2 cellular contexts compared by ENCODE assay signal in genomic region chr7:92506363-92506762, GRCh38.
TF ChIP-seq lines count a peak whose summit lies in the region.

No MANE protein-coding gene starts in this region.

TF ChIP-seq in A549, 52 proteins besides CTCF, POLR2A, EP300 and RAD21 (continued from another document):
- TF ChIP-seq ZFP36 (IDR thresholded peaks at IDR 0.05; ENCODE audit: borderline replicate concordance, partially characterized antibody): no peak

TF ChIP-seq in GM23338, 12 proteins besides CTCF, POLR2A, EP300 and RAD21 (continued from another document):
- TF ChIP-seq ZNF114 (CRISPR knock-in tag; IDR thresholded peaks at IDR 0.05) (no peak), NANOG (IDR thresholded peaks at IDR 0.05; ENCODE audit: borderline replicate concordance) (no peak), ETS1 (IDR thresholded peaks at IDR 0.05) (no peak), POLR2AphosphoS5 (IDR thresholded peaks at IDR 0.05; ENCODE audit: low read depth) (no peak), EZH2phosphoT487 (IDR thresholded peaks at IDR 0.05; ENCODE audit: unreplicated experiment) (no peak), REST (IDR thresholded peaks at IDR 0.05; ENCODE audit: unreplicated experiment) (no peak), EZH2 (IDR thresholded peaks at IDR 0.05; ENCODE audit: low read depth, unreplicated experiment) (no peak), JUNB (IDR thresholded peaks at IDR 0.05; ENCODE audit: unreplicated experiment) (no peak), ZNF331 (CRISPR knock-in tag; IDR thresholded peaks at IDR 0.05; ENCODE audit: low read depth) (no peak)
- TF ChIP-seq, protein P1, sequence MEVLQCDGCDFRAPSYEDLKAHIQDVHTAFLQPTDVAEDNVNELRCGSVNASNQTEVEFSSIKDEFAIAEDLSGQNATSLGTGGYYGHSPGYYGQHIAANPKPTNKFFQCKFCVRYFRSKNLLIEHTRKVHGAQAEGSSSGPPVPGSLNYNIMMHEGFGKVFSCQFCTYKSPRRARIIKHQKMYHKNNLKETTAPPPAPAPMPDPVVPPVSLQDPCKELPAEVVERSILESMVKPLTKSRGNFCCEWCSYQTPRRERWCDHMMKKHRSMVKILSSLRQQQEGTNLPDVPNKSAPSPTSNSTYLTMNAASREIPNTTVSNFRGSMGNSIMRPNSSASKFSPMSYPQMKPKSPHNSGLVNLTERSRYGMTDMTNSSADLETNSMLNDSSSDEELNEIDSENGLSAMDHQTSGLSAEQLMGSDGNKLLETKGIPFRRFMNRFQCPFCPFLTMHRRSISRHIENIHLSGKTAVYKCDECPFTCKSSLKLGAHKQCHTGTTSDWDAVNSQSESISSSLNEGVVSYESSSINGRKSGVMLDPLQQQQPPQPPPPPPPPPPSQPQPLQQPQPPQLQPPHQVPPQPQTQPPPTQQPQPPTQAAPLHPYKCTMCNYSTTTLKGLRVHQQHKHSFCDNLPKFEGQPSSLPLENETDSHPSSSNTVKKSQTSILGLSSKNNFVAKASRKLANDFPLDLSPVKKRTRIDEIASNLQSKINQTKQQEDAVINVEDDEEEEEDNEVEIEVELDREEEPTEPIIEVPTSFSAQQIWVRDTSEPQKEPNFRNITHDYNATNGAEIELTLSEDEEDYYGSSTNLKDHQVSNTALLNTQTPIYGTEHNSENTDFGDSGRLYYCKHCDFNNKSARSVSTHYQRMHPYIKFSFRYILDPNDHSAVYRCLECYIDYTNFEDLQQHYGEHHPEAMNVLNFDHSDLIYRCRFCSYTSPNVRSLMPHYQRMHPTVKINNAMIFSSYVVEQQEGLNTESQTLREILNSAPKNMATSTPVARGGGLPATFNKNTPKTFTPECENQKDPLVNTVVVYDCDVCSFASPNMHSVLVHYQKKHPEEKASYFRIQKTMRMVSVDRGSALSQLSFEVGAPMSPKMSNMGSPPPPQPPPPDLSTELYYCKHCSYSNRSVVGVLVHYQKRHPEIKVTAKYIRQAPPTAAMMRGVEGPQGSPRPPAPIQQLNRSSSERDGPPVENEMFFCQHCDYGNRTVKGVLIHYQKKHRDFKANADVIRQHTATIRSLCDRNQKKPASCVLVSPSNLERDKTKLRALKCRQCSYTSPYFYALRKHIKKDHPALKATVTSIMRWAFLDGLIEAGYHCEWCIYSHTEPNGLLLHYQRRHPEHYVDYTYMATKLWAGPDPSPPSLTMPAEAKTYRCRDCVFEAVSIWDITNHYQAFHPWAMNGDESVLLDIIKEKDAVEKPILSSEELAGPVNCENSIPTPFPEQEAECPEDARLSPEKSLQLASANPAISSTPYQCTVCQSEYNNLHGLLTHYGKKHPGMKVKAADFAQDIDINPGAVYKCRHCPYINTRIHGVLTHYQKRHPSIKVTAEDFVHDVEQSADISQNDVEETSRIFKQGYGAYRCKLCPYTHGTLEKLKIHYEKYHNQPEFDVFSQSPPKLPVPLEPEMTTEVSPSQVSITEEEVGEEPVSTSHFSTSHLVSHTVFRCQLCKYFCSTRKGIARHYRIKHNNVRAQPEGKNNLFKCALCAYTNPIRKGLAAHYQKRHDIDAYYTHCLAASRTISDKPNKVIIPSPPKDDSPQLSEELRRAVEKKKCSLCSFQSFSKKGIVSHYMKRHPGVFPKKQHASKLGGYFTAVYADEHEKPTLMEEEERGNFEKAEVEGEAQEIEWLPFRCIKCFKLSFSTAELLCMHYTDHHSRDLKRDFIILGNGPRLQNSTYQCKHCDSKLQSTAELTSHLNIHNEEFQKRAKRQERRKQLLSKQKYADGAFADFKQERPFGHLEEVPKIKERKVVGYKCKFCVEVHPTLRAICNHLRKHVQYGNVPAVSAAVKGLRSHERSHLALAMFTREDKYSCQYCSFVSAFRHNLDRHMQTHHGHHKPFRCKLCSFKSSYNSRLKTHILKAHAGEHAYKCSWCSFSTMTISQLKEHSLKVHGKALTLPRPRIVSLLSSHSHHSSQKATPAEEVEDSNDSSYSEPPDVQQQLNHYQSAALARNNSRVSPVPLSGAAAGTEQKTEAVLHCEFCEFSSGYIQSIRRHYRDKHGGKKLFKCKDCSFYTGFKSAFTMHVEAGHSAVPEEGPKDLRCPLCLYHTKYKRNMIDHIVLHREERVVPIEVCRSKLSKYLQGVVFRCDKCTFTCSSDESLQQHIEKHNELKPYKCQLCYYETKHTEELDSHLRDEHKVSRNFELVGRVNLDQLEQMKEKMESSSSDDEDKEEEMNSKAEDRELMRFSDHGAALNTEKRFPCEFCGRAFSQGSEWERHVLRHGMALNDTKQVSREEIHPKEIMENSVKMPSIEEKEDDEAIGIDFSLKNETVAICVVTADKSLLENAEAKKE (CRISPR knock-in tag; IDR thresholded peaks at IDR 0.05): no peak
TF ChIP-seq in GM23338: peak in this region for 0.
